In genomic region chr2:111944536-111945210, GRCh38 we compare ENCODE assay signal across 19 cellular contexts. TPM values are rescaled to one million over a fixed set of nuclear protein-coding genes. Genes with fewer than 3 reads are reported as not detected.
DNase-seq lines count a peak whose midpoint lies in the region; ATAC-seq and TF ChIP-seq lines count a peak whose summit lies in the region.
"Had no signal": no experiment of that assay in that cellular context is flagged by ENCODE, and none has a peak within 500 bp of the region (broad histone marks: within the 10 kb centered on the region; RNA-seq: fewer than 3 reads in every experiment).

No MANE protein-coding gene starts in this region.

- H3K4me1 ChIP-seq in thyroid gland (peaks cover 26 to 29% of the 10 kb centered on the region in 2 donors), spleen (peaks cover 0 to 18% (median 0%) of the 10 kb centered on the region in 6 donors)

- H3K9me3 ChIP-seq in thyroid gland (no peaks in the 10 kb centered on the region), spleen (no peaks in the 10 kb centered on the region)
- H3K9me3 ChIP-seq: upper lobe of right lung had no signal

- ATAC-seq in stimulated activated naive CD8-positive, alpha-beta T cell treated with anti-CD3 and anti-CD28 coated beads, Interleukin-15, amount 100 ng/mL, for 72 hours = peak; percentile 77
- ATAC-seq in stimulated activated naive CD8-positive, alpha-beta T cell treated with anti-CD3 and anti-CD28 coated beads, Interleukin-15, Interleukin-2, amounts not matched to agents 100 U/mL and 50 U/mL, for 24 hours = no peak
- ATAC-seq: naive thymus-derived CD8-positive, alpha-beta T cell; Panc1; upper lobe of right lung had no signal

- H3K27me3 ChIP-seq in thyroid gland (no peaks in the 10 kb centered on the region), spleen (replicated peaks in 1 of 7) (no peaks in the 10 kb centered on the region)
- H3K27me3 ChIP-seq: upper lobe of right lung had no signal

- intact Hi-C loops in thyroid gland (cut with DNase I) = loop anchor here (5.0 kb wide), 1 partner anchor 42 kb away; no protein-coding TSS in a partner anchor
- intact Hi-C loops in spleen (cut with DNase I; ENCODE audit: low total_unique reads) = no loop called here

- 89 to 92% methylated on average over 5 of the region's 5 CpGs for WGBS in thyroid gland, 2 donors
- WGBS in spleen, 5 donors = 92 to 96% (median 94%) methylated on average over 5 of the region's 5 CpGs

- DNase-seq in stimulated activated naive CD8-positive, alpha-beta T cell treated with anti-CD3 and anti-CD28 coated beads, Interleukin-15, amount 100 ng/mL, for 72 hours = no peak
- DNase-seq in stimulated activated naive CD8-positive, alpha-beta T cell treated with anti-CD3 and anti-CD28 coated beads, Interleukin-15, Interleukin-2, amounts not matched to agents 100 U/mL and 50 U/mL, for 24 hours = no peak
- DNase-seq in NCI-H526 treated with DMSO at 0.1 percent for 48 hours (lab: John Stamatoyannopoulos, UW) (peak; percentile 18), erythroblast (lab: John Stamatoyannopoulos, UW) (peak; percentile 14 to 21), thyroid gland (no peak), CD1c-positive myeloid dendritic cell (ENCODE audit: extremely low spot score) (no peak), spleen (no peak), GM13976 (ENCODE audit: low spot score) (no peak)
- DNase-seq: activated CD4-positive, alpha-beta T cell treated with anti-CD3 and anti-CD28 coated beads for 48 hours; activated T-cell treated with anti-CD3 and anti-CD28 coated beads, Interleukin-2, amount 50 U/mL, for 48 hours; effector CD4-positive, alpha-beta T cell; head of caudate nucleus; NCI-H187 treated with DMSO at 0.1 percent for 48 hours; stimulated activated naive CD4-positive, alpha-beta T cell; upper lobe of right lung had no signal

- no peaks in the 10 kb centered on the region for H3K4me1 Mint-ChIP-seq in stimulated activated naive CD8-positive, alpha-beta T cell treated with anti-CD3 and anti-CD28 coated beads, Interleukin-15, amount 100 ng/mL, for 72 hours
- H3K4me1 Mint-ChIP-seq: memory B cell; naive thymus-derived CD8-positive, alpha-beta T cell had no signal

- no peak overlapping the region for H3K4me3 ChIP-seq in thyroid gland (replicated peaks in 1 of 3)
- H3K4me3 ChIP-seq in spleen = no peak overlapping the region
- H3K4me3 ChIP-seq: upper lobe of right lung had no signal

- peak overlapping the region; percentile 92 to 97 (median 95) for H3K27ac ChIP-seq in thyroid gland
- H3K27ac ChIP-seq in spleen = no peak overlapping the region
- H3K27ac ChIP-seq: upper lobe of right lung had no signal

- H3K36me3 ChIP-seq in thyroid gland (peaks cover 0 to 7% of the 10 kb centered on the region in 2 donors), spleen (peaks cover 0 to 43% (median 0%) of the 10 kb centered on the region in 6 donors)

- H3K4me3 Mint-ChIP-seq in stimulated activated naive CD8-positive, alpha-beta T cell treated with anti-CD3 and anti-CD28 coated beads, Interleukin-15, amount 100 ng/mL, for 72 hours = no peak overlapping the region
- H3K4me3 Mint-ChIP-seq: memory B cell; naive thymus-derived CD8-positive, alpha-beta T cell had no signal

- in situ Hi-C loops in GM13976 (cut with MboI; ENCODE audit: low sequenced_read_pairs, unreplicated experiment) = no loop called here

- H3K27me3 Mint-ChIP-seq in stimulated activated naive CD8-positive, alpha-beta T cell treated with anti-CD3 and anti-CD28 coated beads, Interleukin-15, amount 100 ng/mL, for 72 hours = peaks cover 13% of the 10 kb centered on the region
- H3K27me3 Mint-ChIP-seq: progenitor cell of endocrine pancreas had no signal

- no peak for TF ChIP-seq CTCF in thyroid gland (IDR thresholded peaks at IDR 0.05)
- no peak for TF ChIP-seq CTCF in spleen (IDR thresholded peaks at IDR 0.05 in 8 of 11, conservative IDR thresholded peaks at IDR 0.05 in 3 of 11)
- TF ChIP-seq CTCF in GM13976 (IDR thresholded peaks at IDR 0.05; ENCODE audit: borderline replicate concordance, control extremely low read depth, extremely low read depth, insufficient read depth, missing control alignments) = no peak

- no peak overlapping the region for H3K27ac Mint-ChIP-seq in stimulated activated naive CD8-positive, alpha-beta T cell treated with anti-CD3 and anti-CD28 coated beads, Interleukin-15, amount 100 ng/mL, for 72 hours
- H3K27ac Mint-ChIP-seq: memory B cell; naive thymus-derived CD8-positive, alpha-beta T cell; progenitor cell of endocrine pancreas had no signal

- TF ChIP-seq POLR2A in erythroblast (IDR thresholded peaks at IDR 0.05; ENCODE audit: low read length) (no peak), thyroid gland (IDR thresholded peaks at IDR 0.05) (no peak), spleen (IDR thresholded peaks at IDR 0.05) (no peak)

- no peaks in the 10 kb centered on the region for H3K9me3 Mint-ChIP-seq in stimulated activated naive CD8-positive, alpha-beta T cell treated with anti-CD3 and anti-CD28 coated beads, Interleukin-15, amount 100 ng/mL, for 72 hours
- H3K9me3 Mint-ChIP-seq: naive thymus-derived CD8-positive, alpha-beta T cell had no signal

RNA-seq across cellular contexts. Expression of gene MERTK, which starts 46.3 kb away (rescaled TPM):
- 10 to 100 TPM; 23.5 to 36.7 (median 32.9) TPM for total RNA-seq in thyroid gland
- total RNA-seq in spleen = 100 to 1,000 TPM in 3 of 7 donors, 10 to 100 TPM in 4; 32.8 to 127 (median 70.5) TPM
- polyA plus RNA-seq in spleen = 1 to 10 TPM; 6.9 to 9.8 (median 8.5) TPM
- polyA plus RNA-seq: naive thymus-derived CD8-positive, alpha-beta T cell had no signal

Comparison
In these comparisons a context has a peak if more than half of its experiments do, and no peak if none do; other contexts are left out.
1. DNase-seq: peak in NCI-H526 treated with DMSO at 0.1 percent for 48 hours (single experiment) and erythroblast (2 of 2); none in stimulated activated naive CD8-positive, alpha-beta T cell treated with anti-CD3 and anti-CD28 coated beads, Interleukin-15, amount 100 ng/mL, for 72 hours (0 of 2), stimulated activated naive CD8-positive, alpha-beta T cell treated with anti-CD3 and anti-CD28 coated beads, Interleukin-15, Interleukin-2, amounts not matched to agents 100 U/mL and 50 U/mL, for 24 hours (single experiment), thyroid gland (0 of 2), CD1c-positive myeloid dendritic cell (single experiment), spleen (single experiment) and GM13976 (single experiment).
2. H3K27ac ChIP-seq: peak in thyroid gland (3 of 3); none in spleen (0 of 8).